Comparison of ENCODE assay signal across 10 cellular contexts in the genomic region with DNA sequence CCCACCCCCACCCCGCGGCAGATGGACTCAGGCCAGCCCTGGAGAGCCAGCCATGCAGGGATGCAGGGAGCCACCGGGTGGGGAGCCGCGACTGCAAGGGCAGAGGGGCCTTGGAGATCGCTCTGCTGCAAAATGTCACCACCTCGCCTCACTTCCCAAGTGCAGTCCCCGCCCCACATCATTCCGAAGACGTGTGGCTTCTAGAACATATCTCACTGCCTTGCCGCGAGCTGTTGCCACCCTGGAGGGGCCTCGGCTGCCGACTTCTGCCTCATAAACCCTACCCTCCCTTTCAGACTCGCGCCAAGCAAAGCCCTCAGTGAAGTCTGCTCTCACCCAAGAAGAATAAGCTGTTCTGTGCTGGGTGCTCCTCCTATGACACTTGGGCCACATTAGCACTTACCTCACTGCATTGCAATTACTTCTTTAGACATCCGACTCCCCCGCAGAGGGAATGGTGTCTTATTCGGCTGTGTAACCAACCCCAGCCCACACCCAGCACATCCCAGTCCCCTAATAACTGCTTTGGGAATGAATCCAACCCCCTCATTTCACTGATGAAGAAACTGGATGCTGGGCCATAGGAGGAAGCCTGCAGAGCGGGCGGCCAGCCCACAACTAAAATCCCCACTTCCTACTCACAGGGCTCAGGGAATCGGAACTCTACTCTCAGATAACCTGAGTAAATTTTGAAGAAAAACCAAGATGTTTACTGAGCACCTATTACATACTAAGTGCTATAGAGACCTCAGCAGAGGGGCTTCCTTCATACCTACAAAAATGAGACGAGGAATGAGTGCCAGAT. TPM values are rescaled to one million over a fixed set of nuclear protein-coding genes. Genes with fewer than 3 reads are reported as not detected.
DNase-seq lines count a peak whose midpoint lies in the region; ATAC-seq and TF ChIP-seq lines count a peak whose summit lies in the region.
"Had no signal": no experiment of that assay in that cellular context is flagged by ENCODE, and none has a peak within 500 bp of the region (broad histone marks: within the 10 kb centered on the region; RNA-seq: fewer than 3 reads in every experiment).

No MANE protein-coding gene starts in this region.

- no peak for TF ChIP-seq POLR2A in prostate gland (IDR thresholded peaks at IDR 0.05)

- peak; percentile 29 for DNase-seq in DMS79 treated with DMSO at 0.1 percent for 48 hours (lab: John Stamatoyannopoulos, UW)
- no peak for DNase-seq in Panc1 (ENCODE audit: low read depth, low spot score)
- peak; percentile 65 for DNase-seq in Right ventricle myocardium superior
- no peak for DNase-seq in prostate gland (ENCODE audit: low spot score)
- no peak for DNase-seq in HT-29 (ENCODE audit: low spot score)
- DNase-seq in activated effector memory CD4-positive, alpha-beta T cell treated with Interleukin-2 at 50 U/mL for 16 hours, result no peak
- no peak for DNase-seq in NCI-H526 treated with DMSO at 0.1 percent for 48 hours (lab: John Stamatoyannopoulos, UW)
- DNase-seq: T-helper 2 cell had no signal

- no peak for ATAC-seq in Panc1
- peak; percentile 53 for ATAC-seq in Right ventricle myocardium superior (ENCODE audit: poor library complexity)
- ATAC-seq in GM21576 (IDR thresholded peaks at IDR 0.05; ENCODE audit: unreplicated experiment), result no peak
- ATAC-seq: GM12878 had no signal

- no TSS peak for BruUV-seq in Panc1 (replicated peaks; lab: Mats Ljungman, UMichigan)

- CTCF ChIA-PET in Panc1 (lab: Charles Lee), result no interaction called here

- peak overlapping the region; percentile 65 for H3K27ac ChIP-seq in Panc1 (ENCODE audit: low read length)
- H3K27ac ChIP-seq in prostate gland, result peak overlapping the region; percentile 14 to 41

- H3K36me3 ChIP-seq in Panc1 (ENCODE audit: control insufficient read depth, insufficient read depth, low read length) (peaks cover 22% of the 10 kb centered on the region), prostate gland (no peaks in the 10 kb centered on the region)

- TF ChIP-seq CTCF in Panc1 (IDR thresholded peaks at IDR 0.05) (no peak), prostate gland (IDR thresholded peaks at IDR 0.05) (no peak)

- POLR2A ChIA-PET in Panc1 (lab: Charles Lee), result no interaction called here

- WGBS in prostate gland, result 29% methylated on average over 23 of the region's 23 CpGs

- H3K4me3 ChIP-seq in Panc1 (ENCODE audit: low read depth in 2 of 2, low read length in 2 of 2) (no peak overlapping the region), prostate gland (peak overlapping the region in 1 of 2 donors; percentile 2)
- H3K4me3 ChIP-seq: GM12878 had no signal

- H3K4me1 ChIP-seq in Panc1 (ENCODE audit: control insufficient read depth, insufficient read depth, low read length) (peaks cover 52% of the 10 kb centered on the region), prostate gland (replicated peaks) (peaks cover 37% of the 10 kb centered on the region)

- no peaks in the 10 kb centered on the region for H3K27me3 ChIP-seq in Panc1 (ENCODE audit: control insufficient read depth, insufficient read depth, low read length)
- no peaks in the 10 kb centered on the region for H3K27me3 ChIP-seq in prostate gland (replicated peaks; ENCODE audit: insufficient read depth)

- intact Hi-C loops in Panc1 (cut with micrococcal nuclease; ENCODE audit: unreplicated experiment), result no loop called here
- intact Hi-C loops in Right ventricle myocardium superior (cut with DNase I), result no loop called here
- intact Hi-C loops in prostate gland (cut with DNase I), result loop anchor here (5.0 kb wide), 1 partner anchor 67 kb away; no protein-coding TSS in a partner anchor

- H3K9me3 ChIP-seq in Panc1 (ENCODE audit: control insufficient read depth, insufficient read depth, low read depth, low read length), result no peaks in the 10 kb centered on the region
- no peaks in the 10 kb centered on the region for H3K9me3 ChIP-seq in prostate gland

- in situ Hi-C loops in Panc1 (cut with HindIII; ENCODE audit: low pct_unique_long_range_greater_than_20kb, low sequenced_read_pairs), result no loop called here

RNA-seq across cellular contexts. Expression of gene TLE3, which starts 8.6 kb away (rescaled TPM):
- total RNA-seq in Panc1 (2021; ENCODE audit: unreplicated experiment), result 132 TPM
- 94.7 TPM for polyA plus RNA-seq in Panc1 (2012; ENCODE audit: insufficient read length)
- total RNA-seq in Right ventricle myocardium superior, result 13.4 TPM
- 100 to 1,000 TPM; 157 to 246 TPM for total RNA-seq in prostate gland
- total RNA-seq in HT-29 (2014; rRNA removed; shearing (Covaris generic)), result 59.1 and 77.6 TPM in 2 replicates

Comparison
In these comparisons a context has a peak if more than half of its experiments do, and no peak if none do; other contexts are left out.
1. DNase-seq: peak in DMS79 treated with DMSO at 0.1 percent for 48 hours (single experiment) and Right ventricle myocardium superior (single experiment); none in Panc1 (single experiment), prostate gland (single experiment), HT-29 (single experiment), activated effector memory CD4-positive, alpha-beta T cell treated with Interleukin-2 at 50 U/mL for 16 hours (single experiment) and NCI-H526 treated with DMSO at 0.1 percent for 48 hours (single experiment).